In genomic region chr1:43651188-43651587, GRCh38 we compare ENCODE assay signal across 8 cellular contexts. TPM values are rescaled to one million over a fixed set of nuclear protein-coding genes. Genes with fewer than 3 reads are reported as not detected.
DNase-seq lines count a peak whose midpoint lies in the region; ATAC-seq and TF ChIP-seq lines count a peak whose summit lies in the region.

No MANE protein-coding gene starts in this region.

- H3K27me3 Mint-ChIP-seq in activated T-cell treated with anti-CD3 and anti-CD28 coated beads, Interleukin-2, amount 50 U/mL, for 4 hours (ENCODE audit: low read depth), result no peaks in the 10 kb centered on the region
- peaks cover 4% of the 10 kb centered on the region for H3K27me3 Mint-ChIP-seq in activated naive CD8-positive, alpha-beta T cell treated with anti-CD3 and anti-CD28 coated beads, Interleukin-2, amount 10 ng/mL, durations not matched to agents 7 days and 5 days

- TF ChIP-seq CTCF in left lung (IDR thresholded peaks at IDR 0.05), result no peak
- TF ChIP-seq CTCF in tibial nerve (IDR thresholded peaks at IDR 0.05), result no peak

- H3K4me1 ChIP-seq in left lung (peaks cover 16 to 37% of the 10 kb centered on the region in 2 donors), tibial nerve (peaks cover 0 to 31% (median 13%) of the 10 kb centered on the region in 4 donors)

- TF ChIP-seq POLR2A in tibial nerve (IDR thresholded peaks at IDR 0.05), result no peak

- intact Hi-C loops in left lung (cut with DNase I), result no loop called here

- ATAC-seq in activated T-cell treated with anti-CD3 and anti-CD28 coated beads, Interleukin-2, amount 50 U/mL, for 4 hours, result no peak
- ATAC-seq in activated naive CD8-positive, alpha-beta T cell treated with anti-CD3 and anti-CD28 coated beads, Interleukin-2, amount 10 ng/mL, durations not matched to agents 7 days and 5 days (ENCODE audit: low read depth), result no peak
- ATAC-seq in left lung, result peak; percentile 3
- no peak for ATAC-seq in HG02852 (IDR thresholded peaks at IDR 0.05; ENCODE audit: unreplicated experiment)
- no peak for ATAC-seq in HG02884 (IDR thresholded peaks at IDR 0.05; ENCODE audit: unreplicated experiment)

- H3K36me3 ChIP-seq in left lung (peaks cover 0 to 30% of the 10 kb centered on the region in 2 donors), tibial nerve (peaks cover 3 to 35% (median 6%) of the 10 kb centered on the region in 3 donors)

- 41 to 53% methylated on average over 6 of the region's 6 CpGs for WGBS in tibial nerve, 2 donors

- H3K36me3 Mint-ChIP-seq in activated T-cell treated with anti-CD3 and anti-CD28 coated beads, Interleukin-2, amount 50 U/mL, for 4 hours (ENCODE audit: insufficient read depth), result peaks cover 19% of the 10 kb centered on the region
- H3K36me3 Mint-ChIP-seq in activated naive CD8-positive, alpha-beta T cell treated with anti-CD3 and anti-CD28 coated beads, Interleukin-2, amount 10 ng/mL, durations not matched to agents 7 days and 5 days, result peaks cover 21% of the 10 kb centered on the region

- H3K9me3 ChIP-seq in left lung (no peaks in the 10 kb centered on the region), tibial nerve (no peaks in the 10 kb centered on the region)

- peak overlapping the region; percentile 99 for H3K4me3 Mint-ChIP-seq in activated T-cell treated with anti-CD3 and anti-CD28 coated beads, Interleukin-2, amount 50 U/mL, for 4 hours
- peak overlapping the region; percentile 92 for H3K4me3 Mint-ChIP-seq in activated naive CD8-positive, alpha-beta T cell treated with anti-CD3 and anti-CD28 coated beads, Interleukin-2, amount 10 ng/mL, durations not matched to agents 7 days and 5 days

- H3K9me3 Mint-ChIP-seq in activated T-cell treated with anti-CD3 and anti-CD28 coated beads, Interleukin-2, amount 50 U/mL, for 4 hours, result no peaks in the 10 kb centered on the region
- H3K9me3 Mint-ChIP-seq in activated naive CD8-positive, alpha-beta T cell treated with anti-CD3 and anti-CD28 coated beads, Interleukin-2, amount 10 ng/mL, durations not matched to agents 7 days and 5 days, result no peaks in the 10 kb centered on the region

- TF ChIP-seq EP300 in tibial nerve (IDR thresholded peaks at IDR 0.05), result no peak

- no peaks in the 10 kb centered on the region for H3K27me3 ChIP-seq in left lung
- H3K27me3 ChIP-seq in tibial nerve, result no peaks in the 10 kb centered on the region

- no peak for DNase-seq in activated T-cell treated with anti-CD3 and anti-CD28 coated beads, Interleukin-2, amount 50 U/mL, for 4 hours
- DNase-seq in activated T-cell treated with anti-CD3 and anti-CD28 coated beads for 4 hours, result no peak
- no peak for DNase-seq in activated naive CD8-positive, alpha-beta T cell treated with anti-CD3 and anti-CD28 coated beads, Interleukin-2, amount 10 ng/mL, durations not matched to agents 7 days and 5 days
- DNase-seq in left lung, result no peak
- no peak for DNase-seq in tibial nerve (ENCODE audit: low spot score in 2 of 2)
- no peak for DNase-seq in DMS 273 treated with DMSO at 0.1 percent for 48 hours (lab: John Stamatoyannopoulos, UW)

- POLR2A ChIA-PET in activated naive CD8-positive, alpha-beta T cell treated with anti-CD3 and anti-CD28 coated beads, Interleukin-2, amount 10 ng/mL, durations not matched to agents 7 days and 5 days (lab: Charles Lee), result interaction anchor here (1.4 to 4.2 kb wide), 6 partner anchors 9 to 380 kb away, joined by 3 to 35 read pairs (median 14); partner anchors contain the start of genes ATP6V0B, HYI, SLC6A9 and ST3GAL3

- H3K27ac ChIP-seq in left lung (no peak overlapping the region), tibial nerve (no peak overlapping the region)

- H3K27ac Mint-ChIP-seq in activated naive CD8-positive, alpha-beta T cell treated with anti-CD3 and anti-CD28 coated beads, Interleukin-2, amount 10 ng/mL, durations not matched to agents 7 days and 5 days, result peak overlapping the region; percentile 48

- peak overlapping the region; percentile 79 to 90 for H3K4me3 ChIP-seq in left lung
- H3K4me3 ChIP-seq in tibial nerve, result peak overlapping the region; percentile 63 to 80 (median 74)

- peaks cover 29% of the 10 kb centered on the region for H3K4me1 Mint-ChIP-seq in activated T-cell treated with anti-CD3 and anti-CD28 coated beads, Interleukin-2, amount 50 U/mL, for 4 hours (ENCODE audit: low read depth)
- peaks cover 27% of the 10 kb centered on the region for H3K4me1 Mint-ChIP-seq in activated naive CD8-positive, alpha-beta T cell treated with anti-CD3 and anti-CD28 coated beads, Interleukin-2, amount 10 ng/mL, durations not matched to agents 7 days and 5 days

RNA-seq across cellular contexts. Expression of gene KDM4A, which starts 1.2 kb away (rescaled TPM):
- 10 to 100 TPM; 17.9 to 30.8 (median 27.5) TPM for total RNA-seq in activated T-cell treated with anti-CD3 and anti-CD28 coated beads, Interleukin-2, amount 50 U/mL, for 4 hours
- 10 to 100 TPM; 40.8 to 43.1 TPM for total RNA-seq in activated naive CD8-positive, alpha-beta T cell treated with anti-CD3 and anti-CD28 coated beads, Interleukin-2, amount 10 ng/mL, durations not matched to agents 7 days and 5 days
- total RNA-seq in left lung, result 10 to 100 TPM; 40.6 to 48.8 TPM
- 10 to 100 TPM; 24.3 to 40.8 (median 32.8) TPM for total RNA-seq in tibial nerve

RNA-seq across cellular contexts. Expression of gene ST3GAL3, which starts 56.1 kb away (rescaled TPM):
- total RNA-seq in activated T-cell treated with anti-CD3 and anti-CD28 coated beads, Interleukin-2, amount 50 U/mL, for 4 hours, result 1 to 10 TPM; 5.7 to 6.6 (median 6.3) TPM
- total RNA-seq in activated naive CD8-positive, alpha-beta T cell treated with anti-CD3 and anti-CD28 coated beads, Interleukin-2, amount 10 ng/mL, durations not matched to agents 7 days and 5 days, result 10 to 100 TPM; 20.8 TPM
- total RNA-seq in left lung (10 to 100 TPM; 18.9 to 23.2 TPM), tibial nerve (10 to 100 TPM; 20.7 to 27.0 (median 24.1) TPM)
